ENCODE assay signal across 16 cellular contexts in the genomic region with DNA sequence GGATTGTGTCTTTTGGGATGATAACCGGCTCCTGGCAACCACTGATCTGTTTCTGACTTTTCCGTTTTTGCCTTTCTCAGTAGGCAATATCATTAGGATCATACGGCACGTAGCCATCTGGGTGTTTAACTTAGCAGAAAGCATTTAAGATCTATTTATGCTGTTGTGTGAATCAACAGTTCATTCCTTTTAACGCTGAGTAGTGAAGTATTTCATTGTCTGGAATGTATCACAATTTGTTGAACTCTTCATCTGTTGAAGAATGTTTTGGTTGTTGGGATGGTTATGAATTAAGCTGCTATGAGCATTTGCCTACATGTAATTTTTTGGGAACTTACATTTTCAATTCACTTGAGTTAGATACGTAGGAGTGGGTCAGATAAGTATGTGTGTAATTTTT.
"Had no signal": no experiment of that assay in that cellular context is flagged by ENCODE, and none has a peak within 500 bp of the region (broad histone marks: within the 10 kb centered on the region; RNA-seq: fewer than 3 reads in every experiment).

No MANE protein-coding gene starts in this region.

- H3K9me3 Mint-ChIP-seq: activated CD4-positive, alpha-beta memory T cell treated with anti-CD3 and anti-CD28 coated beads for 36 hours; activated naive CD8-positive, alpha-beta T cell treated with anti-CD3 and anti-CD28 coated beads for 36 hours; activated T-cell treated with anti-CD3 and anti-CD28 coated beads, Interleukin-2, amount 50 U/mL, for 4 hours; mesothelial cell of epicardium had no signal

- H3K36me3 Mint-ChIP-seq: activated CD4-positive, alpha-beta memory T cell treated with anti-CD3 and anti-CD28 coated beads for 36 hours; activated naive CD8-positive, alpha-beta T cell treated with anti-CD3 and anti-CD28 coated beads for 36 hours; mesothelial cell of epicardium had no signal

- H3K4me3 Mint-ChIP-seq: activated CD4-positive, alpha-beta memory T cell treated with anti-CD3 and anti-CD28 coated beads for 36 hours; activated naive CD8-positive, alpha-beta T cell treated with anti-CD3 and anti-CD28 coated beads for 36 hours; activated T-cell treated with anti-CD3 and anti-CD28 coated beads, Interleukin-2, amount 50 U/mL, for 4 hours; mesothelial cell of epicardium had no signal

- H3K4me1 Mint-ChIP-seq: activated naive CD8-positive, alpha-beta T cell treated with anti-CD3 and anti-CD28 coated beads for 36 hours had no signal

- H3K27ac Mint-ChIP-seq: activated CD4-positive, alpha-beta memory T cell treated with anti-CD3 and anti-CD28 coated beads for 36 hours; activated naive CD8-positive, alpha-beta T cell treated with anti-CD3 and anti-CD28 coated beads for 36 hours; mesothelial cell of epicardium had no signal

- DNase-seq: activated CD4-positive, alpha-beta memory T cell treated with anti-CD3 and anti-CD28 coated beads for 36 hours; activated gamma-delta T cell; activated naive CD8-positive, alpha-beta T cell treated with anti-CD3 and anti-CD28 coated beads for 36 hours; activated T-cell treated with anti-CD3 and anti-CD28 coated beads, Interleukin-2, amount 50 U/mL, for 4 hours; aorta; effector CD4-positive, alpha-beta T cell; naive B cell; retina; tibial artery had no signal

- H3K36me3 ChIP-seq: cardiac muscle cell, tibial artery, vagina had no signal

- H3K9me3 ChIP-seq: tibial artery, vagina had no signal

- H3K4me3 ChIP-seq: cardiac muscle cell, hepatocyte, smooth muscle cell, tibial artery, vagina had no signal

- H3K4me1 ChIP-seq: vagina had no signal

- ATAC-seq: activated T-cell treated with anti-CD3 and anti-CD28 coated beads, Interleukin-2, amount 50 U/mL, for 4 hours had no signal

- FAIRE-seq: colon, endothelial cell of umbilical vein had no signal

- H3K27me3 ChIP-seq: cardiac muscle cell, hepatocyte, tibial artery, vagina had no signal
